In the genomic region with DNA sequence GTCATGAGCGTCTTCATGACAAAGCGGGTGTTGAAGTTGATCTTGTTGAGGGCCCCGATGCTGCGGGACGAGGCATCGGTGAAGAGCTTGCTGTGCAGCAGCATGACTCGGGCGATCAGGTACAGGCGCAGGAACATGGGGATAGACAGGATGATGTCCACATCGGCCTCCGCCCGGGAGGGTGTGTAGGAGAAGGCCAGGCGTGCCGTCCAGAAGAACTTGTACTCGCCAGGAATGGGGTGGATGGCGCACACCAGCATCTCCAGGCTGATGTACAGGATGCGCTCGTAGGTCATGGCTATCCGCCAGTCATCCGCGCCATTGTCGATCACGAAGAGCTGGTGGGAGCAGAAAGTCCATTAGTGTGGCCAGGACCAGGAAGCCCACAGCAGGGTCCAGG, we compare ENCODE assay signal across 24 cellular contexts.
DNase-seq lines count a peak whose midpoint lies in the region; ATAC-seq, FAIRE-seq and TF ChIP-seq lines count a peak whose summit lies in the region.
"Had no signal": no experiment of that assay in that cellular context is flagged by ENCODE, and none has a peak within 500 bp of the region (broad histone marks: within the 10 kb centered on the region; RNA-seq: fewer than 3 reads in every experiment).

No MANE protein-coding gene starts in this region.

- H3K4me3 ChIP-seq in H1 (ENCODE audit: extremely low read depth in 1 of 4, insufficient read depth in 2 of 4, low read depth in 3 of 4, low read length in 4 of 4) (no peak overlapping the region), neural progenitor cell (no peak overlapping the region), aorta (ENCODE audit: low read length in 2 of 2) (no peak overlapping the region), prostate gland (no peak overlapping the region)
- H3K4me3 ChIP-seq: SJCRH30 had no signal

- H4K8ac ChIP-seq in H1 (ENCODE audit: extremely low read depth, insufficient read depth, low read length), result no peak overlapping the region

- no peak for TF ChIP-seq POLR2A in H1 (IDR thresholded peaks at IDR 0.05; ENCODE audit: control extremely low read depth in 1 of 2, low read depth in 2 of 2, low read length in 2 of 2)
- no peak for TF ChIP-seq POLR2A in prostate gland (IDR thresholded peaks at IDR 0.05)

- peak overlapping the region; percentile 17 for H3K4ac ChIP-seq in H1 (replicated peaks; ENCODE audit: insufficient read length, low read depth, low read length)

- no peak for TF ChIP-seq RAD21 in H1 (IDR thresholded peaks at IDR 0.05 in 1 of 2, conservative IDR thresholded peaks at IDR 0.05 in 1 of 2; ENCODE audit: low read depth in 2 of 2, low read length in 2 of 2)

- no peak overlapping the region for H3K14ac ChIP-seq in H1 (ENCODE audit: insufficient read length)

- H3K4me1 ChIP-seq in H1 (replicated peaks in 1 of 4; ENCODE audit: control insufficient read depth in 3 of 4, insufficient read depth in 4 of 4, low read length in 3 of 4), result peaks cover 0 to 11% (median 8%) of the 10 kb centered on the region in 4 experiments; a peak in 6 of 7 replicates
- peaks cover 12% of the 10 kb centered on the region for H3K4me1 ChIP-seq in neural progenitor cell
- no peaks in the 10 kb centered on the region for H3K4me1 ChIP-seq in aorta (ENCODE audit: control insufficient read depth in 1 of 2, insufficient read depth in 2 of 2, low read length in 2 of 2)
- no peaks in the 10 kb centered on the region for H3K4me1 ChIP-seq in prostate gland (replicated peaks)

- 91% methylated on average over 18 of the region's 23 CpGs; no CpG with 5 or more reads in 1 of the 2 experiments for WGBS in H1 (ENCODE audit: extremely low coverage in 1 of 2, insufficient coverage in 1 of 2, insufficient read length in 1 of 2, insufficient replicate concordance in 2 of 2, low coverage in 1 of 2, low lambda C conversion rate in 2 of 2, missing lambda C conversion rate in 1 of 2), 2 experiments
- WGBS in aorta, 2 donors, result 97 to 98% methylated on average over 23 of the region's 23 CpGs
- 94% methylated on average over 23 of the region's 23 CpGs for WGBS in prostate gland

- H2BK12ac ChIP-seq in H1 (ENCODE audit: low read depth, low read length), result peak overlapping the region; percentile 91; the same call in 1 of the 2 replicates

- POLR2A ChIA-PET in H1 (lab: Charles Lee; ENCODE audit: partially characterized antibody), result no interaction called here

- no peaks in the 10 kb centered on the region for H3K36me3 Mint-ChIP-seq in activated naive CD4-positive, alpha-beta T cell treated with anti-CD3 and anti-CD28 coated beads for 36 hours (ENCODE audit: low read depth)
- H3K36me3 Mint-ChIP-seq in neural progenitor cell, result no peaks in the 10 kb centered on the region
- H3K36me3 Mint-ChIP-seq: CD4-positive, CD25-positive, alpha-beta regulatory T cell had no signal

- no peak overlapping the region for H3K27ac ChIP-seq in H1 (ENCODE audit: low read depth, low read length)
- no peak overlapping the region for H3K27ac ChIP-seq in neural progenitor cell
- H3K27ac ChIP-seq in aorta (ENCODE audit: low read depth in 1 of 2, low read length in 2 of 2), result no peak overlapping the region
- no peak overlapping the region for H3K27ac ChIP-seq in prostate gland
- H3K27ac ChIP-seq: KMS-11, SJCRH30 had no signal

- H3K18ac ChIP-seq in H1 (ENCODE audit: extremely low read depth, low read length), result 0 out of 2 replicates have a peak overlapping the region, but pooled peaks have one; percentile 7

- no peaks in the 10 kb centered on the region for H3K36me3 ChIP-seq in H1 (ENCODE audit: control insufficient read depth in 2 of 4, insufficient read depth in 4 of 4, low read length in 3 of 4)
- no peaks in the 10 kb centered on the region for H3K36me3 ChIP-seq in neural progenitor cell
- no peaks in the 10 kb centered on the region for H3K36me3 ChIP-seq in aorta (ENCODE audit: control insufficient read depth in 1 of 2, insufficient read depth in 2 of 2, low read length in 1 of 2)
- H3K36me3 ChIP-seq in prostate gland, result no peaks in the 10 kb centered on the region

- intact Hi-C loops in activated naive CD4-positive, alpha-beta T cell treated with anti-CD3 and anti-CD28 coated beads for 36 hours (cut with micrococcal nuclease), result loop anchor here (1.0 kb wide), 1 partner anchor 106 kb away; no protein-coding TSS in a partner anchor
- intact Hi-C loops in aorta (cut with DNase I) (no loop called here), prostate gland (cut with DNase I) (no loop called here)

- H3K56ac ChIP-seq in H1 (replicated peaks; ENCODE audit: insufficient read length, low read depth, low read length), result no peak overlapping the region

- H2AFZ ChIP-seq in H1 (ENCODE audit: low read length), result no peak overlapping the region
- no peak overlapping the region for H2AFZ ChIP-seq in neural progenitor cell (replicated peaks)

- H3F3A ChIP-seq in neural progenitor cell (ENCODE audit: low read depth), result no peaks in the 10 kb centered on the region

- H3K9me3 ChIP-seq in H1 (ENCODE audit: insufficient read depth in 2 of 2, low read depth in 1 of 2, low read length in 1 of 2) (no peaks in the 10 kb centered on the region), neural progenitor cell (ENCODE audit: low read depth) (no peaks in the 10 kb centered on the region), aorta (ENCODE audit: control insufficient read depth, low read length) (no peaks in the 10 kb centered on the region), prostate gland (no peaks in the 10 kb centered on the region)
- H3K9me3 ChIP-seq: SJCRH30 had no signal

- no peak overlapping the region for H2BK20ac ChIP-seq in H1 (ENCODE audit: low read length)

- no peaks in the 10 kb centered on the region for H3K23me2 ChIP-seq in H1 (ENCODE audit: low read depth, low read length)

- no peaks in the 10 kb centered on the region for H3K79me1 ChIP-seq in H1 (ENCODE audit: low read depth, low read length)

- peak overlapping the region; percentile 56; the same call in 1 of the 2 replicates for H2BK5ac ChIP-seq in H1 (ENCODE audit: low read depth, low read length)

- H3K27me3 Mint-ChIP-seq in activated naive CD4-positive, alpha-beta T cell treated with anti-CD3 and anti-CD28 coated beads for 36 hours (ENCODE audit: low read depth), result no peaks in the 10 kb centered on the region
- peaks cover 8% of the 10 kb centered on the region for H3K27me3 Mint-ChIP-seq in neural progenitor cell (ENCODE audit: insufficient read depth, low read depth)
- H3K27me3 Mint-ChIP-seq: IgD-negative memory B cell had no signal

- peak overlapping the region; percentile 41 for H4K5ac ChIP-seq in H1 (ENCODE audit: insufficient read length, low read depth, low read length)

- H3K79me2 ChIP-seq in H1 (ENCODE audit: control insufficient read depth in 1 of 2, insufficient read depth in 2 of 2, low read length in 2 of 2) (no peaks in the 10 kb centered on the region), neural progenitor cell (ENCODE audit: low read depth) (no peaks in the 10 kb centered on the region)

- no peak overlapping the region for H2AK5ac ChIP-seq in H1 (ENCODE audit: low read depth, low read length)

- no peak for TF ChIP-seq EP300 in H1 (IDR thresholded peaks at IDR 0.05; ENCODE audit: borderline replicate concordance in 1 of 2, low read depth in 2 of 2, low read length in 2 of 2)

- H3K9me3 Mint-ChIP-seq in activated naive CD4-positive, alpha-beta T cell treated with anti-CD3 and anti-CD28 coated beads for 36 hours, result no peaks in the 10 kb centered on the region
- no peaks in the 10 kb centered on the region for H3K9me3 Mint-ChIP-seq in neural progenitor cell
- H3K9me3 Mint-ChIP-seq: CD4-positive, CD25-positive, alpha-beta regulatory T cell; H9; IgD-negative memory B cell had no signal

- H3K4me2 ChIP-seq in H1 (ENCODE audit: insufficient read depth in 1 of 2, low read depth in 2 of 2, low read length in 2 of 2) (peak overlapping the region in 1 of 2 experiments; percentile 6; a peak in 1 of 4 replicates), neural progenitor cell (no peak overlapping the region)
- H3K4me2 ChIP-seq: KMS-11 had no signal

- CTCF ChIA-PET in activated naive CD4-positive, alpha-beta T cell treated with anti-CD3 and anti-CD28 coated beads for 36 hours (lab: Charles Lee), result interaction anchor here (1.3 kb wide), 1 partner anchor 103 kb away, joined by 3 read pairs; no protein-coding TSS in a partner anchor
- CTCF ChIA-PET in H1 (lab: Charles Lee; ENCODE audit: partially characterized antibody), result interaction anchor here (0.7 to 9.6 kb wide), 20 partner anchors 10 to 236 kb away, joined by 3 to 56 read pairs (median 4); no protein-coding TSS in a partner anchor

- no peak overlapping the region for H3K4me3 Mint-ChIP-seq in activated naive CD4-positive, alpha-beta T cell treated with anti-CD3 and anti-CD28 coated beads for 36 hours
- H3K4me3 Mint-ChIP-seq in neural progenitor cell, result no peak overlapping the region
- H3K4me3 Mint-ChIP-seq: CD4-positive, CD25-positive, alpha-beta regulatory T cell; H9; IgD-negative memory B cell had no signal

- peaks cover 12% of the 10 kb centered on the region for H3K4me1 Mint-ChIP-seq in activated naive CD4-positive, alpha-beta T cell treated with anti-CD3 and anti-CD28 coated beads for 36 hours (ENCODE audit: low read depth)
- peaks cover 45% of the 10 kb centered on the region for H3K4me1 Mint-ChIP-seq in neural progenitor cell

- TF ChIP-seq CTCF in H1 (IDR thresholded peaks at IDR 0.05; ENCODE audit: control extremely low read depth in 1 of 3, insufficient read depth in 1 of 3, low read depth in 1 of 3, low read length in 3 of 3) (no peak), neural progenitor cell (IDR thresholded peaks at IDR 0.05) (no peak), prostate gland (IDR thresholded peaks at IDR 0.05) (no peak)

- DNase-seq in activated naive CD4-positive, alpha-beta T cell treated with anti-CD3 and anti-CD28 coated beads for 36 hours, result no peak
- no peak for DNase-seq in activated naive CD4-positive, alpha-beta T cell (lab: John Stamatoyannopoulos, UW)
- DNase-seq in H1 (ENCODE audit: low read depth in 1 of 2, low spot score in 2 of 2) (no peak), neural progenitor cell (ENCODE audit: low spot score) (no peak), aorta (peak; percentile 38 to 56), prostate gland (ENCODE audit: low spot score) (no peak)
- DNase-seq in stimulated activated CD4-positive, alpha-beta T cell treated with anti-CD3 and anti-CD28 coated beads, Interleukin-2, amount 100 ng/mL, for 48 hours, result no peak
- DNase-seq: 8988T; ACHN; CD4-positive, CD25-positive, alpha-beta regulatory T cell; MM.1S; NCI-H2029; NCI-H446; NCI-H524 treated with DMSO at 0.1 percent for 48 hours; NK-92 treated with Interleukin-12 subunit alpha and Interleukin-12 subunit beta, amount 100 ng/mL, for 24 hours; PC-3; SJCRH30 had no signal

- peak overlapping the region; percentile 78 for H4K91ac ChIP-seq in H1 (replicated peaks; ENCODE audit: insufficient read length, low read length)

- ATAC-seq in aorta (ENCODE audit: low FRiP score) (no peak), GM19351 (IDR thresholded peaks at IDR 0.05; ENCODE audit: unreplicated experiment) (no peak)
- ATAC-seq: PC-3, Right ventricle myocardium inferior had no signal

- FAIRE-seq in H1 (lab: Jason Lieb, UNC), result no peak
- FAIRE-seq: D721Med, GM19239 had no signal

- 0 out of 2 replicates have a peak overlapping the region, but pooled peaks have one; percentile 31 for H2BK15ac ChIP-seq in H1 (ENCODE audit: low read length)

- H3K23ac ChIP-seq in H1 (ENCODE audit: insufficient read length), result no peak overlapping the region

- H3K9ac ChIP-seq in H1 (replicated peaks in 1 of 4; ENCODE audit: extremely low read depth in 1 of 4, low read depth in 3 of 4, low read length in 3 of 4) (no peak overlapping the region), neural progenitor cell (no peak overlapping the region)
- H3K9ac ChIP-seq: KMS-11 had no signal

- H3K27ac Mint-ChIP-seq in activated naive CD4-positive, alpha-beta T cell treated with anti-CD3 and anti-CD28 coated beads for 36 hours, result peak overlapping the region; percentile 56
- H3K27ac Mint-ChIP-seq in neural progenitor cell, result peak overlapping the region; percentile 35
- H3K27ac Mint-ChIP-seq: IgD-negative memory B cell had no signal

- H3K27me3 ChIP-seq in H1 (replicated peaks in 1 of 4; ENCODE audit: control insufficient read depth in 3 of 4, extremely low read depth in 1 of 4, insufficient read depth in 3 of 4, low read length in 3 of 4), result no peaks in the 10 kb centered on the region
- no peaks in the 10 kb centered on the region for H3K27me3 ChIP-seq in neural progenitor cell
- no peaks in the 10 kb centered on the region for H3K27me3 ChIP-seq in aorta (ENCODE audit: control insufficient read depth in 1 of 2, insufficient read depth in 2 of 2, low read length in 1 of 2)
- no peaks in the 10 kb centered on the region for H3K27me3 ChIP-seq in prostate gland (replicated peaks; ENCODE audit: insufficient read depth)
- H3K27me3 ChIP-seq: SJCRH30 had no signal

- no peak overlapping the region for H2BK120ac ChIP-seq in H1 (replicated peaks; ENCODE audit: low read depth, low read length)

- H4K20me1 ChIP-seq in H1 (replicated peaks in 1 of 2; ENCODE audit: control insufficient read depth in 1 of 2, insufficient read depth in 2 of 2, low read length in 2 of 2) (no peaks in the 10 kb centered on the region), neural progenitor cell (ENCODE audit: low read depth) (no peaks in the 10 kb centered on the region)

Comparison
In these comparisons a context has a peak if more than half of its experiments do, and no peak if none do; other contexts are left out.
1. DNase-seq: peak in aorta (2 of 2); none in activated naive CD4-positive, alpha-beta T cell treated with anti-CD3 and anti-CD28 coated beads for 36 hours (single experiment), activated naive CD4-positive, alpha-beta T cell (0 of 4), H1 (0 of 2), neural progenitor cell (single experiment), prostate gland (single experiment) and stimulated activated CD4-positive, alpha-beta T cell treated with anti-CD3 and anti-CD28 coated beads, Interleukin-2, amount 100 ng/mL, for 48 hours (0 of 2).